3 cellular contexts compared by ENCODE assay signal in the genomic region with DNA sequence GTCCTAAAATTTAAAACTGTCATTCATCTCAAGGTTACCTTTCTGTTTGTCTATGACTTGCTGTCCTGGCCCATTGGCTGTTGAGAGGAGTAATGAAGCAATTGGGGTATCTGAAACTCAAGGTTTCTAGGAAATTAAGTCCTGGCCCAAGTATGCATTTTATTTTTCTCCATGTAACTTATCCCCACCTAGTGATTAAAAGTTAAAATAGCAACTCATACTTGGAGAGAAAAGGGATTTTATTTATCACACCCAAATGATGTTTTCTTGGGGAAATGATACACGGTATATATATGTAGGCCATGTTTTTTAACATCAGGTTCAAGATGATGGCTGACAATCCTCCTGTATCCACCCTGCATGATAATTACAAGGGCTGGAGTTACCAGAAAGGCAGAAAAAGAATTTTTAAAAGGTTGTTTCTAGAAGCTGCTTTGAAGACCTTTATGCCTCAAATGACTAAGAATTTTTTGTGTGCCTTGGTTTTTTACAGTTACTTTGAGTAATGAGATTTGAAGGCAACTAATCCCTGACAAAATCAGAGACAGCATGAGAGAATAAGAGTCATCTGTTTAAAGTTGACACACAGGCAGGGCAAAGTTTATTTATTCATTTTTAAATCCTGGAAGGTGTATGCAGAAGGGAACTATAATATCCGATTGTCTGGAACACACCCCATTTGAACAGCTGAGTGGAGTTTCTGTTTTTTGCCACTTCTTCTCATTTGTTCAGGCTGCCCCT.
TF ChIP-seq lines count a peak whose summit lies in the region.

No MANE protein-coding gene starts in this region.

TF ChIP-seq in IMR-90, 13 proteins besides CTCF, POLR2A, EP300 and RAD21:
- peak; percentile 17; the same call in 1 of the 2 replicates for TF ChIP-seq SMC3 (IDR thresholded peaks at IDR 0.05; ENCODE audit: low read depth, low read length)
- TF ChIP-seq, protein P1, sequence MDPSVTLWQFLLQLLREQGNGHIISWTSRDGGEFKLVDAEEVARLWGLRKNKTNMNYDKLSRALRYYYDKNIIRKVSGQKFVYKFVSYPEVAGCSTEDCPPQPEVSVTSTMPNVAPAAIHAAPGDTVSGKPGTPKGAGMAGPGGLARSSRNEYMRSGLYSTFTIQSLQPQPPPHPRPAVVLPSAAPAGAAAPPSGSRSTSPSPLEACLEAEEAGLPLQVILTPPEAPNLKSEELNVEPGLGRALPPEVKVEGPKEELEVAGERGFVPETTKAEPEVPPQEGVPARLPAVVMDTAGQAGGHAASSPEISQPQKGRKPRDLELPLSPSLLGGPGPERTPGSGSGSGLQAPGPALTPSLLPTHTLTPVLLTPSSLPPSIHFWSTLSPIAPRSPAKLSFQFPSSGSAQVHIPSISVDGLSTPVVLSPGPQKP (IDR thresholded peaks at IDR 0.05; ENCODE audit: borderline replicate concordance, low read depth, low read length), result no peak

TF ChIP-seq in WTC11, 78 proteins besides CTCF, POLR2A, EP300 and RAD21:
- no peak for TF ChIP-seq TEAD4 (CRISPR knock-in tag; IDR thresholded peaks at IDR 0.05)
- TF ChIP-seq, protein P2, sequence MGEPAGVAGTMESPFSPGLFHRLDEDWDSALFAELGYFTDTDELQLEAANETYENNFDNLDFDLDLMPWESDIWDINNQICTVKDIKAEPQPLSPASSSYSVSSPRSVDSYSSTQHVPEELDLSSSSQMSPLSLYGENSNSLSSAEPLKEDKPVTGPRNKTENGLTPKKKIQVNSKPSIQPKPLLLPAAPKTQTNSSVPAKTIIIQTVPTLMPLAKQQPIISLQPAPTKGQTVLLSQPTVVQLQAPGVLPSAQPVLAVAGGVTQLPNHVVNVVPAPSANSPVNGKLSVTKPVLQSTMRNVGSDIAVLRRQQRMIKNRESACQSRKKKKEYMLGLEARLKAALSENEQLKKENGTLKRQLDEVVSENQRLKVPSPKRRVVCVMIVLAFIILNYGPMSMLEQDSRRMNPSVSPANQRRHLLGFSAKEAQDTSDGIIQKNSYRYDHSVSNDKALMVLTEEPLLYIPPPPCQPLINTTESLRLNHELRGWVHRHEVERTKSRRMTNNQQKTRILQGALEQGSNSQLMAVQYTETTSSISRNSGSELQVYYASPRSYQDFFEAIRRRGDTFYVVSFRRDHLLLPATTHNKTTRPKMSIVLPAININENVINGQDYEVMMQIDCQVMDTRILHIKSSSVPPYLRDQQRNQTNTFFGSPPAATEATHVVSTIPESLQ (CRISPR knock-in tag; IDR thresholded peaks at IDR 0.05), result no peak
- TF ChIP-seq ESRRA (CRISPR knock-in tag; IDR thresholded peaks at IDR 0.05; ENCODE audit: borderline replicate concordance), result no peak
- TF ChIP-seq, protein P3, sequence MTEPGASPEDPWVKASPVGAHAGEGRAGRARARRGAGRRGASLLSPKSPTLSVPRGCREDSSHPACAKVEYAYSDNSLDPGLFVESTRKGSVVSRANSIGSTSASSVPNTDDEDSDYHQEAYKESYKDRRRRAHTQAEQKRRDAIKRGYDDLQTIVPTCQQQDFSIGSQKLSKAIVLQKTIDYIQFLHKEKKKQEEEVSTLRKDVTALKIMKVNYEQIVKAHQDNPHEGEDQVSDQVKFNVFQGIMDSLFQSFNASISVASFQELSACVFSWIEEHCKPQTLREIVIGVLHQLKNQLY (CRISPR knock-in tag; IDR thresholded peaks at IDR 0.05), result no peak
- no peak for TF ChIP-seq FOXK1 (CRISPR knock-in tag; IDR thresholded peaks at IDR 0.05)

TF ChIP-seq in HepG2, 621 proteins besides CTCF, POLR2A, EP300 and RAD21:
- TF ChIP-seq ZNF672 (CRISPR knock-in tag; IDR thresholded peaks at IDR 0.05) (no peak), KLF11 (CRISPR knock-in tag; IDR thresholded peaks at IDR 0.05) (no peak), STAG1 (CRISPR knock-in tag; IDR thresholded peaks at IDR 0.05) (peak; percentile 21; the same call in 1 of the 2 replicates)
